In the genomic region with DNA sequence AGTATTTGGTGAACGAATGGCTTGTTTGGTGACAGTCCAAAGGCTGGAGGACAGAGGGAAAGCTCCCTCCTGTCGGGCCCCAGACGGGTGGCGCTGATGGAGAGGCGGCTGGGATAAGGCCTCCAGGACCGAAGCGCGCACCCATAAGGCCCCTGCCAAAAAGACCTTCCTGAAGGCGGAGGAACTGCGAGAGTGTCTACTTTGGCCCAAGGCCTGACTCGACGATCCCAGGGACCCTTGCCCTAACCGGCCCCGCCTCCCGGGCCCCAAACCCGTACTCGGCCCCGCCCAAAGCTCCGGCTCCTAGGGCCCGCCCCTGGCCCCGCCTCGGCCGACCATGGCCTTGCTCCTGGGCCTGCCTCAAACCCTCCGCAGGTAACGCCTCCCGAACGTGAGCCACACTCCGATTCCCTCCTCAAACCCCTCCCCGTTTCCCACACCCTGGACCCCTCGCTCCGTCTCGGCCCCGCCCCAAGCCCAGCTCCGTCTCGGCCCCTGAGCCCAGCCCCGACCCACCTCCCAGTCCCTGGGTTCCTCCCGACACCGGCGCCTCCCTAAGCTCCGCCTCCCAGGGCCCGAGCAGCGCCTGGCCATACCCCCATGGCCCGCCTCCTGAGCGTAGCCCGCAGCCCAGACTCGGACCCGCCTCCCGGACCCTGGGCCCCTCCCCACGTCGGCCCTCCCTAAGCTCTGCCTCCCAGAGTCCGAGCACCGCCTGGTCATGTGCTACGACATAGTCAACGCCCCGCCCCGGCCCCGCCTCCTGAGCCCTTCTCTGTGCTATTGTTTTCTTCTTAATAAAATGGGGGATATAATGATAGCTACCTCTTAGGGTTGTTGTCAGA, we compare ENCODE assay signal across 8 cellular contexts.
DNase-seq lines count a peak whose midpoint lies in the region; ATAC-seq lines count a peak whose summit lies in the region.

No MANE protein-coding gene starts in this region.

- H4K20me1 ChIP-seq in Karpas-422 (ENCODE audit: insufficient read depth, low read depth, low read length): no peaks in the 10 kb centered on the region

- H3K4me3 ChIP-seq in Karpas-422 (ENCODE audit: low read length): peak overlapping the region; percentile 40; the same call in 1 of the 2 replicates
- 0 out of 2 replicates have a peak overlapping the region, but pooled peaks have one; percentile 15 for H3K4me3 ChIP-seq in SJSA1
- H3K4me3 ChIP-seq in subcutaneous abdominal adipose tissue (ENCODE audit: low read depth in 1 of 5, low read length in 5 of 5): peak overlapping the region; percentile 69 to 81 (median 76)

- 0 out of 2 replicates have a peak overlapping the region, but pooled peaks have one; percentile 37 for H3K9ac ChIP-seq in Karpas-422 (ENCODE audit: low read length)
- H3K9ac ChIP-seq in subcutaneous abdominal adipose tissue (ENCODE audit: low read length in 5 of 5): peak overlapping the region in 4 of 5 donors; percentile 61 to 84 (median 82)

- H2AFZ ChIP-seq in Karpas-422 (ENCODE audit: low read length): no peak overlapping the region

- peak; percentile 86 for DNase-seq in DMS114 treated with DMSO at 0.1 percent for 48 hours (lab: John Stamatoyannopoulos, UW; ENCODE audit: unreplicated experiment)
- DNase-seq in Karpas-422: peak; percentile 90
- peak; percentile 36 to 78 for DNase-seq in SJSA1 (ENCODE audit: low read depth in 1 of 2, low spot score in 2 of 2)
- DNase-seq in activated naive CD4-positive, alpha-beta T cell treated with anti-CD3 and anti-CD28 coated beads, Interleukin-2, amount 50 U/mL, for 16 hours: peak; percentile 88
- DNase-seq in globus pallidus (ENCODE audit: low spot score): peak; percentile 96
- DNase-seq in non-pigmented ciliary epithelial cell (ENCODE audit: low read depth): peak; percentile 26

- no peaks in the 10 kb centered on the region for H3K79me2 ChIP-seq in Karpas-422 (ENCODE audit: low read length)

- no peaks in the 10 kb centered on the region for H3K9me2 ChIP-seq in Karpas-422 (replicated peaks; ENCODE audit: insufficient read depth, low read length)

- H3K36me3 ChIP-seq in Karpas-422 (ENCODE audit: insufficient read depth, low read length) (no peaks in the 10 kb centered on the region), SJSA1 (no peaks in the 10 kb centered on the region), subcutaneous abdominal adipose tissue (ENCODE audit: control insufficient read depth in 5 of 5, insufficient read depth in 5 of 5, low read length in 5 of 5) (no peaks in the 10 kb centered on the region)

- peak overlapping the region; percentile 47 for H3K4me2 ChIP-seq in Karpas-422 (ENCODE audit: low read depth, low read length, poor library complexity, severe bottlenecking)

- no peaks in the 10 kb centered on the region for H3K4me1 ChIP-seq in Karpas-422 (ENCODE audit: low read length)
- no peaks in the 10 kb centered on the region for H3K4me1 ChIP-seq in SJSA1 (replicated peaks)
- H3K4me1 ChIP-seq in subcutaneous abdominal adipose tissue (ENCODE audit: control insufficient read depth in 5 of 5, insufficient read depth in 5 of 5, low read length in 5 of 5): peaks cover 0 to 10% (median 7%) of the 10 kb centered on the region in 5 donors

- no peak overlapping the region for H3K27ac ChIP-seq in Karpas-422 (ENCODE audit: low read length)
- H3K27ac ChIP-seq in SJSA1: no peak overlapping the region
- peak overlapping the region; percentile 3 for H3K27ac ChIP-seq in subcutaneous abdominal adipose tissue (ENCODE audit: low read depth, low read length)

- H3K9me3 ChIP-seq in Karpas-422 (ENCODE audit: low read length) (no peaks in the 10 kb centered on the region), SJSA1 (replicated peaks) (no peaks in the 10 kb centered on the region), subcutaneous abdominal adipose tissue (ENCODE audit: control insufficient read depth in 5 of 5, low read length in 5 of 5) (no peaks in the 10 kb centered on the region)

- H3K27me3 ChIP-seq in Karpas-422 (ENCODE audit: low read length): no peaks in the 10 kb centered on the region
- H3K27me3 ChIP-seq in SJSA1 (replicated peaks): no peaks in the 10 kb centered on the region
- no peaks in the 10 kb centered on the region for H3K27me3 ChIP-seq in subcutaneous abdominal adipose tissue (ENCODE audit: control insufficient read depth in 5 of 5, insufficient read depth in 4 of 5, low read length in 5 of 5)

- ATAC-seq in GM21786 (IDR thresholded peaks at IDR 0.05; ENCODE audit: unreplicated experiment): peak; percentile 100

Comparison
In these comparisons a context has a peak if more than half of its experiments do, and no peak if none do; other contexts are left out.
1. DNase-seq: peak in every context shown above with its lines; median percentile 96 in globus pallidus; 90 in Karpas-422; 88 in activated naive CD4-positive, alpha-beta T cell treated with anti-CD3 and anti-CD28 coated beads, Interleukin-2, amount 50 U/mL, for 16 hours; 86 in DMS114 treated with DMSO at 0.1 percent for 48 hours; 57 in SJSA1; 26 in non-pigmented ciliary epithelial cell.
2. H3K4me3 ChIP-seq: peak in every context shown above with its lines; median percentile 76 in subcutaneous abdominal adipose tissue; 40 in Karpas-422; 15 in SJSA1.